ENCODE assay signal across 14 cellular contexts in the genomic region with DNA sequence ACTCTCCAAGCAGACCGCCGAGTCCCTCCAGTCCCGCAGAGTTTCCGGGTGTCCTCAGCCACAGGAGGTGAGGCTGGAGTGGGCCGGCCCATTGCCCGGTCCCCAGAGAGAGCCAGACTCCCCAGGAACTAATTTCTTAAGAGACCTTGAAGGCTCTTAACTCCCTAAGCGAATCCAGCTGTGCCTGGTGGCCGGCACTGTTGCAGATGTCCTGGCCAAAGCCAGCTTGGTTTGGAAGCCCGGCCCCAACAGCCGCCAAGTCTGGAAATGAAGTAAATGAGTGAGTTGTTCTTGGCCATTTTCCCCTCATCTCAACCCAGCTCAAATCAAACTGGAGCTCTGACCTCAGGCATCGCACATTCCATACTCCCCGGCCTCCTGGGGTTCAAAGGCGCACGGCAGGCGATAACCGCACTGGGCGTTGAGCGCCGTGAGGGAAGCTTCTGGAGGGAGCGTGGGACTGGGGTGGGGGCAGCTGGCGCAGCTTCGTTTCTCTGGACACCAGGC. TPM values are rescaled to one million over a fixed set of nuclear protein-coding genes. Genes with fewer than 3 reads are reported as not detected.
A peak's percentile ranks its signal among the peaks of the same experiment; 100 is the strongest.
DNase-seq lines count a peak whose midpoint lies in the region; ATAC-seq, FAIRE-seq and TF ChIP-seq lines count a peak whose summit lies in the region.
"Had no signal": no experiment of that assay in that cellular context is flagged by ENCODE, and none has a peak within 500 bp of the region (broad histone marks: within the 10 kb centered on the region; RNA-seq: fewer than 3 reads in every experiment).

No MANE protein-coding gene starts in this region.

- H3K9me3 ChIP-seq in K562 (replicated peaks; ENCODE audit: control insufficient read depth, insufficient read depth, low read depth, low read length) (no peaks in the 10 kb centered on the region), right atrium auricular region (no peaks in the 10 kb centered on the region), skeletal muscle satellite cell (replicated peaks; ENCODE audit: low read length) (no peaks in the 10 kb centered on the region)
- H3K9me3 ChIP-seq: breast epithelium had no signal

- BruUV-seq in K562 (replicated peaks; lab: Mats Ljungman, UMichigan) (no TSS peak), MCF 10A (replicated peaks; lab: Mats Ljungman, UMichigan) (no TSS peak)

- in situ Hi-C loops in K562 (cut with MboI) = no loop called here

- TF ChIP-seq POLR2A in K562 (conservative IDR thresholded peaks at IDR 0.05) = no peak

- TF ChIP-seq RAD21 in K562 (CRISPR knock-in tag; conservative IDR thresholded peaks at IDR 0.05 in 1 of 2, IDR thresholded peaks at IDR 0.05 in 1 of 2) = no peak

- H3K4me1 Mint-ChIP-seq in MCF 10A (ENCODE audit: insufficient read depth, unreplicated experiment) (peaks cover 13% of the 10 kb centered on the region), natural killer cell (peaks cover 62 to 78% of the 10 kb centered on the region in 2 donors)

- H3K27ac ChIP-seq in K562 (ENCODE audit: extremely low read depth, low read depth, low read length) (no peak overlapping the region), right atrium auricular region (peak overlapping the region in 1 of 2 donors; percentile 20)

- no peaks in the 10 kb centered on the region for H3K9me3 Mint-ChIP-seq in MCF 10A (ENCODE audit: unreplicated experiment)
- H3K9me3 Mint-ChIP-seq in natural killer cell = no peaks in the 10 kb centered on the region

- H3K27me3 ChIP-seq in BJ (ENCODE audit: control insufficient read depth, insufficient read depth, low read length) (no peaks in the 10 kb centered on the region), K562 (ENCODE audit: control insufficient read depth in 2 of 2, insufficient read depth in 2 of 2, low read length in 2 of 2) (no peaks in the 10 kb centered on the region), right atrium auricular region (no peaks in the 10 kb centered on the region), skeletal muscle satellite cell (ENCODE audit: control insufficient read depth, insufficient read depth, low read length) (no peaks in the 10 kb centered on the region)
- H3K27me3 ChIP-seq: breast epithelium had no signal

- H3K4me1 ChIP-seq in K562 (replicated peaks in 1 of 2; ENCODE audit: control insufficient read depth in 2 of 2, insufficient read depth in 2 of 2, low read length in 2 of 2) (peaks cover 43 to 54% of the 10 kb centered on the region in 2 experiments), right atrium auricular region (peaks cover 0 to 56% of the 10 kb centered on the region in 2 donors), skeletal muscle satellite cell (ENCODE audit: control insufficient read depth, insufficient read depth, low read length) (peaks cover 27% of the 10 kb centered on the region)
- H3K4me1 ChIP-seq: breast epithelium had no signal

- no peaks in the 10 kb centered on the region for H3K27me3 Mint-ChIP-seq in MCF 10A (ENCODE audit: insufficient read depth, unreplicated experiment)
- no peaks in the 10 kb centered on the region for H3K27me3 Mint-ChIP-seq in natural killer cell (ENCODE audit: low read depth in 2 of 2)

- peaks cover 19% of the 10 kb centered on the region; the same call in 1 of the 2 replicates for H4K20me1 ChIP-seq in K562 (replicated peaks; ENCODE audit: control insufficient read depth, insufficient read depth, low read length)

- no peak overlapping the region for H3K4me3 ChIP-seq in BJ (ENCODE audit: low read depth, low read length)
- H3K4me3 ChIP-seq in K562 = no peak overlapping the region
- no peak overlapping the region for H3K4me3 ChIP-seq in right atrium auricular region
- no peak overlapping the region for H3K4me3 ChIP-seq in skeletal muscle satellite cell (ENCODE audit: low read length)
- H3K4me3 ChIP-seq: breast epithelium had no signal

- no peaks in the 10 kb centered on the region for H3K9me1 ChIP-seq in K562 (ENCODE audit: control insufficient read depth, insufficient read depth, low read length)

- peaks cover 95% of the 10 kb centered on the region for H3K79me2 ChIP-seq in K562 (ENCODE audit: control insufficient read depth, insufficient read depth, low read length)

- no peak overlapping the region for H2AFZ ChIP-seq in K562 (ENCODE audit: low read depth, low read length)

- H3K36me3 Mint-ChIP-seq in MCF 10A (ENCODE audit: insufficient read depth, unreplicated experiment) = no peaks in the 10 kb centered on the region
- no peaks in the 10 kb centered on the region for H3K36me3 Mint-ChIP-seq in natural killer cell

- intact Hi-C loops in K562 (cut with micrococcal nuclease) = no loop called here
- intact Hi-C loops in MCF 10A (cut with micrococcal nuclease) = no loop called here
- intact Hi-C loops in natural killer cell (cut with micrococcal nuclease) = no loop called here

- no peak for FAIRE-seq in K562 (lab: Jason Lieb, UNC)
- FAIRE-seq: G401.6 had no signal

- POLR2A ChIA-PET in BJ (lab: Charles Lee) = no interaction called here
- POLR2A ChIA-PET in K562 (lab: Yijun Ruan, JAX) = interaction anchor here (1.5 to 2.2 kb wide), 2 partner anchors 8 to 34 kb away, joined by 3 to 18 read pairs; no protein-coding TSS in a partner anchor
- POLR2A ChIA-PET in MCF 10A (lab: Yijun Ruan, JAX) = no interaction called here

- H3K9ac ChIP-seq in K562 (ENCODE audit: insufficient read depth in 1 of 2, low read depth in 2 of 2, low read length in 2 of 2) (peak overlapping the region in 1 of 2 experiments; percentile 60; a peak in 2 of 4 replicates), skeletal muscle satellite cell (ENCODE audit: low read depth, low read length) (no peak overlapping the region)

- TF ChIP-seq EP300 in K562 (IDR thresholded peaks at IDR 0.05; ENCODE audit: low read length) = no peak

- CTCF ChIA-PET in BJ (lab: Yijun Ruan, JAX) = interaction anchor here (0.9 to 1.7 kb wide), 2 partner anchors 57 to 83 kb away, joined by 3 read pairs; no protein-coding TSS in a partner anchor
- CTCF ChIA-PET in K562 (lab: Yijun Ruan, JAX; ENCODE audit: low intra/inter-chr PET ratio) = no interaction called here
- CTCF ChIA-PET in MCF 10A (lab: Yijun Ruan, JAX) = interaction anchor here (0.7 kb wide), 1 partner anchor 47 kb away, joined by 3 read pairs; no protein-coding TSS in a partner anchor

- peak; percentile 60 for DNase-seq in BJ (ENCODE audit: low read depth)
- DNase-seq in K562 (ENCODE audit: extremely low read depth in 1 of 4, low spot score in 3 of 4) = no peak
- peak; percentile 89 for DNase-seq in right atrium auricular region (ENCODE audit: low spot score)
- no peak for DNase-seq in MCF 10A (ENCODE audit: unreplicated experiment)
- no peak for DNase-seq in NCI-H1092 (lab: John Stamatoyannopoulos, UW)
- DNase-seq in natural killer cell = no peak
- no peak for DNase-seq in T1000 (lab: John Stamatoyannopoulos, UW)
- DNase-seq: activated CD8-positive, alpha-beta memory T cell treated with anti-CD3 and anti-CD28 coated beads, Interleukin-2, amount 50 U/mL, for 48 hours; NCI-H1048; NCI-H524 treated with DMSO at 0.1 percent for 48 hours; SIG-M5 had no signal

- WGBS in K562 (ENCODE audit: insufficient coverage, low coverage, missing lambda C conversion rate) = 80% methylated on average over 19 of the region's 22 CpGs

- TF ChIP-seq CTCF in BJ (IDR thresholded peaks at IDR 0.05; ENCODE audit: insufficient read depth, low read depth, low read length) (no peak), K562 (IDR thresholded peaks at IDR 0.05 in 2 of 3, conservative IDR thresholded peaks at IDR 0.05 in 1 of 3; ENCODE audit: insufficient read depth in 2 of 3, low read depth in 1 of 3, low read length in 3 of 3) (no peak), right atrium auricular region (IDR thresholded peaks at IDR 0.05) (no peak), MCF 10A (IDR thresholded peaks at IDR 0.05; ENCODE audit: unreplicated experiment) (no peak), natural killer cell (IDR thresholded peaks at IDR 0.05) (no peak)

- ATAC-seq in K562 (no peak), natural killer cell (no peak)

- H3K27ac Mint-ChIP-seq in MCF 10A (ENCODE audit: low read depth, unreplicated experiment) (no peak overlapping the region), natural killer cell (peak overlapping the region in 1 of 2 donors; percentile 33)

- H3K4me3 Mint-ChIP-seq in MCF 10A (ENCODE audit: unreplicated experiment) (no peak overlapping the region), natural killer cell (no peak overlapping the region)

- H3K36me3 ChIP-seq in BJ (ENCODE audit: control insufficient read depth, insufficient read depth, low read length) (no peaks in the 10 kb centered on the region), K562 (ENCODE audit: control insufficient read depth, insufficient read depth, low read length) (peaks cover 26% of the 10 kb centered on the region; the same call in 2 of the 3 replicates), right atrium auricular region (no peaks in the 10 kb centered on the region), skeletal muscle satellite cell (ENCODE audit: insufficient read depth, low read length) (no peaks in the 10 kb centered on the region)
- H3K36me3 ChIP-seq: breast epithelium had no signal

- H3K4me2 ChIP-seq in K562 (ENCODE audit: insufficient read depth, low read length) (no peak overlapping the region), skeletal muscle satellite cell (ENCODE audit: low read length) (peak overlapping the region; percentile 27)

RNA-seq across cellular contexts. Expression of a gene that starts 42.0 kb away (rescaled TPM):
- polyA plus RNA-seq in BJ (2011; rRNA removed) = 3.4 and 4.9 TPM in 2 replicates
- 14.0 and 22.5 TPM in 2 replicates for polyA minus RNA-seq in BJ (2011; rRNA and poly(A)+ RNA removed)
- total RNA-seq in K562 (2011; cell fraction: chromatin; rRNA removed; ENCODE audit: low replicate concordance) = 107 and 183 TPM in 2 replicates
- total RNA-seq in K562 (2011; cell fraction: nucleolus; rRNA removed) = 75.7 and 79.0 TPM in 2 replicates
- total RNA-seq in K562 (2011; cell fraction: nucleoplasm; rRNA removed) = 101 and 152 TPM in 2 replicates
- 16.1 and 19.1 TPM in 2 replicates for total RNA-seq in K562 (2014; rRNA removed)
- total RNA-seq in K562 (2014; rRNA removed; fragmentation: Illumina TruSeq; extraction: Trizol) = 10.3 and 10.8 TPM in 2 replicates
- total RNA-seq in K562 (2015; rRNA removed; fragmentation: Illumina TruSeq; extraction: Trizol) = 9.7 and 11.5 TPM in 2 replicates
- 66.4 and 82.5 TPM in 2 replicates for total RNA-seq in K562 (2021)
- 8.1 and 19.2 TPM in 2 replicates for polyA plus RNA-seq in K562 (2011; rRNA removed)
- 17.6 and 21.0 TPM in 2 replicates for polyA plus RNA-seq in K562 (2011; cell fraction: cytosol; rRNA removed)
- 46.1 and 50.8 TPM in 2 replicates for polyA plus RNA-seq in K562 (2011; cell fraction: nucleus; rRNA removed)
- polyA plus RNA-seq in K562 (2012) = 51.9 and 88.9 TPM in 2 replicates
- 39.4 and 41.6 TPM in 2 replicates for polyA plus RNA-seq in K562 (2014; fragmentation: Illumina TruSeq; extraction: Trizol)
- 1 to 10 TPM in 1 of 2 experiments, under 1 TPM in 1; 0.94 to 1.9 TPM for polyA plus RNA-seq in K562 (2014; fragmentation: Nextera tagmentation; extraction: Ambion mirVana)
- polyA plus RNA-seq in K562 (2014; rRNA removed) = 15.6 and 21.0 TPM in 2 replicates
- 20.3 and 24.1 TPM in 2 replicates for polyA minus RNA-seq in K562 (2011; rRNA and poly(A)+ RNA removed)
- polyA minus RNA-seq in K562 (2011; cell fraction: cytosol; rRNA and poly(A)+ RNA removed) = 45.6 and 90.6 TPM in 2 replicates
- polyA minus RNA-seq in K562 (2011; cell fraction: nucleus; rRNA and poly(A)+ RNA removed) = 26.0 and 43.0 TPM in 2 replicates
- total RNA-seq in right atrium auricular region = 10 to 100 TPM in 1 of 2 donors, 1 to 10 TPM in 1; 7.7 to 19.2 TPM
- total RNA-seq in skeletal muscle satellite cell (2012; rRNA removed) = 7.4 and 10.9 TPM in 2 replicates
- total RNA-seq in MCF 10A (2022) = 44.3 and 53.6 TPM in 2 replicates
- 100 to 1,000 TPM in 1 of 3 donors, 10 to 100 TPM in 2; 88.2 to 115 (median 91.5) TPM for total RNA-seq in natural killer cell

Comparison
In these comparisons a context has a peak if more than half of its experiments do, and no peak if none do; other contexts are left out.
1. DNase-seq: peak in BJ (single experiment) and right atrium auricular region (single experiment); none in K562 (0 of 4), MCF 10A (single experiment), NCI-H1092 (single experiment), natural killer cell (single experiment) and T1000 (single experiment).